Comparison of ENCODE assay signal across 10 cellular contexts in genomic region chr15:89052474-89052873, GRCh38. TPM values are rescaled to one million over a fixed set of nuclear protein-coding genes. Genes with fewer than 3 reads are reported as not detected.
A peak's percentile ranks its signal among the peaks of the same experiment; 100 is the strongest.
DNase-seq lines count a peak whose midpoint lies in the region; ATAC-seq and TF ChIP-seq lines count a peak whose summit lies in the region.
"Had no signal": no experiment of that assay in that cellular context is flagged by ENCODE, and none has a peak within 500 bp of the region (broad histone marks: within the 10 kb centered on the region; RNA-seq: fewer than 3 reads in every experiment).

No MANE protein-coding gene starts in this region.

- DNase-seq in heart right ventricle (no peak), left ventricle myocardium superior (no peak), amniotic stem cell (lab: John Stamatoyannopoulos, UW) (peak; percentile 32), kidney epithelial cell (ENCODE audit: low read depth) (peak; percentile 48), uterus (no peak)
- DNase-seq: T-helper 9 cell, upper lobe of left lung had no signal

- H3K4me1 ChIP-seq in heart right ventricle (peaks cover 0 to 20% (median 8%) of the 10 kb centered on the region in 9 donors), uterus (no peaks in the 10 kb centered on the region)

- no peaks in the 10 kb centered on the region for H3K36me3 ChIP-seq in heart right ventricle
- no peaks in the 10 kb centered on the region for H3K36me3 ChIP-seq in kidney epithelial cell (ENCODE audit: control insufficient read depth, insufficient read depth, low read length)
- H3K36me3 ChIP-seq in uterus: no peaks in the 10 kb centered on the region
- H3K36me3 ChIP-seq: upper lobe of left lung had no signal

- no peak for ATAC-seq in heart right ventricle
- ATAC-seq in left ventricle myocardium superior: no peak
- ATAC-seq in GM18858 (IDR thresholded peaks at IDR 0.05; ENCODE audit: unreplicated experiment): no peak
- ATAC-seq in HG03025 (IDR thresholded peaks at IDR 0.05; ENCODE audit: low FRiP score, unreplicated experiment): no peak
- no peak for ATAC-seq in GM18505 (IDR thresholded peaks at IDR 0.05; ENCODE audit: unreplicated experiment)

- TF ChIP-seq POLR2A in uterus (IDR thresholded peaks at IDR 0.05): no peak
- no peak for TF ChIP-seq POLR2A in GM18505 (IDR thresholded peaks at IDR 0.05; ENCODE audit: borderline replicate concordance, extremely low read depth, insufficient read depth, insufficient read length)

- TF ChIP-seq CTCF in heart right ventricle (IDR thresholded peaks at IDR 0.05) (no peak), kidney epithelial cell (IDR thresholded peaks at IDR 0.05; ENCODE audit: insufficient read depth, low read length, poor library complexity, severe bottlenecking) (no peak), uterus (IDR thresholded peaks at IDR 0.05) (no peak)

- whole genome bisulfite sequencing in heart right ventricle, 2 donors: 65 to 75% methylated on average over 3 of the region's 3 CpGs

- no peaks in the 10 kb centered on the region for H3K9me3 ChIP-seq in heart right ventricle
- no peaks in the 10 kb centered on the region for H3K9me3 ChIP-seq in uterus
- H3K9me3 ChIP-seq: upper lobe of left lung had no signal

- peak overlapping the region in 7 of 10 donors; percentile 15 to 62 (median 55) for H3K27ac ChIP-seq in heart right ventricle
- H3K27ac ChIP-seq in uterus: peak overlapping the region; percentile 54 to 74
- H3K27ac ChIP-seq: upper lobe of left lung had no signal

- intact Hi-C loops in heart right ventricle (cut with DNase I) (loop anchor here in 1 of 10 donors (10.0 kb wide), 1 partner anchor 252 kb away; no protein-coding TSS in a partner anchor), left ventricle myocardium superior (cut with micrococcal nuclease) (no loop called here), uterus (cut with DNase I; ENCODE audit: low total_unique reads) (loop anchor here (2.0 kb wide), 1 partner anchor 126 kb away; no protein-coding TSS in a partner anchor)

- H3K27me3 ChIP-seq in heart right ventricle (no peaks in the 10 kb centered on the region), kidney epithelial cell (ENCODE audit: control insufficient read depth, insufficient read depth, low read length) (no peaks in the 10 kb centered on the region), uterus (no peaks in the 10 kb centered on the region)
- H3K27me3 ChIP-seq: upper lobe of left lung had no signal

- H3K4me3 ChIP-seq in heart right ventricle (no peak overlapping the region), kidney epithelial cell (ENCODE audit: low read depth, low read length) (no peak overlapping the region), uterus (no peak overlapping the region)
- H3K4me3 ChIP-seq: upper lobe of left lung had no signal

RNA-seq across cellular contexts. Expression of gene ABHD2, which starts 35.8 kb away (rescaled TPM):
- total RNA-seq in heart right ventricle: 100 to 1,000 TPM in 8 of 10 donors, 10 to 100 TPM in 2; 74.9 to 201 (median 123) TPM
- polyA plus RNA-seq in heart right ventricle: 10 to 100 TPM in 1 of 2 donors, 1 to 10 TPM in 1; 9.1 to 41.6 TPM
- total RNA-seq in left ventricle myocardium superior: 84.4 TPM
- total RNA-seq in kidney epithelial cell: 39.7 and 62.7 TPM in 2 replicates
- total RNA-seq in uterus: 100 to 1,000 TPM in 1 of 4 donors, 10 to 100 TPM in 3; 27.4 to 117 (median 54.2) TPM

Comparison
In these comparisons a context has a peak if more than half of its experiments do, and no peak if none do; other contexts are left out.
1. DNase-seq: peak in amniotic stem cell (single experiment) and kidney epithelial cell (single experiment); none in heart right ventricle (0 of 2), left ventricle myocardium superior (single experiment) and uterus (0 of 2).